In genomic region chr1:209705033-209705589, GRCh38 we compare ENCODE assay signal across 21 cellular contexts. TPM values are rescaled to one million over a fixed set of nuclear protein-coding genes. Genes with fewer than 3 reads are reported as not detected.
DNase-seq lines count a peak whose midpoint lies in the region; ATAC-seq and TF ChIP-seq lines count a peak whose summit lies in the region.
"Had no signal": no experiment of that assay in that cellular context is flagged by ENCODE, and none has a peak within 500 bp of the region (broad histone marks: within the 10 kb centered on the region; RNA-seq: fewer than 3 reads in every experiment).

No MANE protein-coding gene starts in this region.

- peaks cover 57% of the 10 kb centered on the region for H3K4me1 Mint-ChIP-seq in stimulated activated naive CD8-positive, alpha-beta T cell treated with anti-CD3 and anti-CD28 coated beads, Interleukin-15, Interleukin-2, amounts not matched to agents 100 ng/mL and 50 ng/mL, for 24 hours (ENCODE audit: low read depth)

- no peaks in the 10 kb centered on the region for H3K27me3 ChIP-seq in aorta (ENCODE audit: control insufficient read depth in 1 of 2, insufficient read depth in 2 of 2, low read length in 1 of 2)
- H3K27me3 ChIP-seq: sigmoid colon had no signal

- ATAC-seq in stimulated activated naive CD8-positive, alpha-beta T cell treated with anti-CD3 and anti-CD28 coated beads, Interleukin-15, Interleukin-2, amounts not matched to agents 100 U/mL and 50 U/mL, for 24 hours = no peak
- peak; percentile 20 for ATAC-seq in omental fat pad (ENCODE audit: low FRiP score)
- peak; percentile 71 for ATAC-seq in aorta (ENCODE audit: low FRiP score)

- peaks cover 4% of the 10 kb centered on the region for H3K9me3 Mint-ChIP-seq in stimulated activated naive CD8-positive, alpha-beta T cell treated with anti-CD3 and anti-CD28 coated beads, Interleukin-15, Interleukin-2, amounts not matched to agents 100 ng/mL and 50 ng/mL, for 24 hours

- peaks cover 8% of the 10 kb centered on the region for H3K36me3 Mint-ChIP-seq in stimulated activated naive CD8-positive, alpha-beta T cell treated with anti-CD3 and anti-CD28 coated beads, Interleukin-15, Interleukin-2, amounts not matched to agents 100 ng/mL and 50 ng/mL, for 24 hours (ENCODE audit: low read depth)

- intact Hi-C loops in aorta (cut with DNase I) = no loop called here

- peak overlapping the region; percentile 47 for H3K27ac Mint-ChIP-seq in stimulated activated naive CD8-positive, alpha-beta T cell treated with anti-CD3 and anti-CD28 coated beads, Interleukin-15, Interleukin-2, amounts not matched to agents 100 ng/mL and 50 ng/mL, for 24 hours

- no peak for DNase-seq in stimulated activated naive CD8-positive, alpha-beta T cell treated with anti-CD3 and anti-CD28 coated beads, Interleukin-15, Interleukin-2, amounts not matched to agents 100 U/mL and 50 U/mL, for 24 hours
- DNase-seq in fibroblast of villous mesenchyme (ENCODE audit: low read depth) = peak; percentile 47
- DNase-seq in omental fat pad (ENCODE audit: low spot score) = no peak
- DNase-seq in aorta = no peak
- no peak for DNase-seq in DMS53 treated with DMSO at 0.1 percent for 48 hours (lab: John Stamatoyannopoulos, UW; ENCODE audit: unreplicated experiment)
- DNase-seq in HPDE6-E6E7 (ENCODE audit: extremely low spot score) = no peak
- DNase-seq in putamen (ENCODE audit: low spot score) = no peak
- DNase-seq: central memory CD4-positive, alpha-beta T cell; COR-L47; effector CD8-positive, alpha-beta T cell; NCI-H1105 treated with DMSO at 0.1 percent for 48 hours; NCI-H774; stimulated activated CD4-positive, alpha-beta T cell treated with anti-CD3 and anti-CD28 coated beads, Interleukin-1b, Interleukin-23, amount 100 ng/mL, for 48 hours; T1000 had no signal

- H3K4me1 ChIP-seq in aorta (ENCODE audit: control insufficient read depth in 1 of 2, insufficient read depth in 2 of 2, low read length in 2 of 2) = no peaks in the 10 kb centered on the region
- H3K4me1 ChIP-seq: sigmoid colon had no signal

- H3K4me3 ChIP-seq in fibroblast of villous mesenchyme (ENCODE audit: low read depth, low read length) (peak overlapping the region; percentile 4), aorta (ENCODE audit: low read length in 2 of 2) (no peak overlapping the region)
- H3K4me3 ChIP-seq: sigmoid colon had no signal

- H3K4me3 Mint-ChIP-seq in stimulated activated naive CD8-positive, alpha-beta T cell treated with anti-CD3 and anti-CD28 coated beads, Interleukin-15, Interleukin-2, amounts not matched to agents 100 ng/mL and 50 ng/mL, for 24 hours = no peak overlapping the region

- no peaks in the 10 kb centered on the region for H3K36me3 ChIP-seq in aorta (ENCODE audit: control insufficient read depth in 1 of 2, insufficient read depth in 2 of 2, low read length in 1 of 2)
- H3K36me3 ChIP-seq: neutrophil, sigmoid colon had no signal

- TF ChIP-seq CTCF in fibroblast of villous mesenchyme (IDR thresholded peaks at IDR 0.05; ENCODE audit: insufficient read depth, low read depth, low read length) = no peak
- TF ChIP-seq CTCF in omental fat pad (IDR thresholded peaks at IDR 0.05) = no peak

- no peak overlapping the region for H3K27ac ChIP-seq in aorta (ENCODE audit: low read depth in 1 of 2, low read length in 2 of 2)
- H3K27ac ChIP-seq: neutrophil had no signal

- 45 to 54% methylated on average over 2 of the region's 2 CpGs for whole genome bisulfite sequencing in aorta, 2 donors

- peaks cover 6% of the 10 kb centered on the region for H3K27me3 Mint-ChIP-seq in stimulated activated naive CD8-positive, alpha-beta T cell treated with anti-CD3 and anti-CD28 coated beads, Interleukin-15, Interleukin-2, amounts not matched to agents 100 ng/mL and 50 ng/mL, for 24 hours

- H3K9me3 ChIP-seq in aorta (ENCODE audit: control insufficient read depth, low read length) = no peaks in the 10 kb centered on the region
- H3K9me3 ChIP-seq: neutrophil, sigmoid colon had no signal

RNA-seq across cellular contexts. Expression of gene HSD11B1, which starts 0.5 kb away (rescaled TPM):
- total RNA-seq in fibroblast of villous mesenchyme (1.9 and 21.6 TPM in 2 replicates), omental fat pad (10 to 100 TPM; 12.8 to 47.3 (median 18.0) TPM), aorta (10 to 100 TPM; 13.9 to 21.5 TPM)
- 10 to 100 TPM in 1 of 2 donors, 1 to 10 TPM in 1; 3.0 to 10.2 TPM for polyA plus RNA-seq in aorta
- total RNA-seq: Daoy, LHCN-M2, SK-MEL-5 had no signal

RNA-seq across cellular contexts. Expression of gene G0S2, which starts 29.9 kb away (rescaled TPM):
- 4.8 and 52.2 TPM in 2 replicates for total RNA-seq in fibroblast of villous mesenchyme
- 1,000 to 10,000 TPM in 3 of 4 donors, 100 to 1,000 TPM in 1; 423 to 6,912 (median 1,538) TPM for total RNA-seq in omental fat pad
- 10 to 100 TPM; 21.3 to 24.9 TPM for total RNA-seq in aorta
- polyA plus RNA-seq in aorta = 10 to 100 TPM; 16.3 to 20.3 TPM
- total RNA-seq: HT1080 had no signal

RNA-seq across cellular contexts. Expression of gene TRAF3IP3, which starts 50.7 kb away (rescaled TPM):
- total RNA-seq in fibroblast of villous mesenchyme (not detected in 2 replicates), omental fat pad (1 to 10 TPM; 2.5 to 9.0 (median 3.6) TPM), aorta (1 to 10 TPM; 4.3 to 9.0 TPM)
- 1 to 10 TPM in 1 of 2 donors, under 1 TPM in 1; 0.88 to 1.1 TPM for polyA plus RNA-seq in aorta
- total RNA-seq: Daoy, HT1080, LHCN-M2 had no signal

RNA-seq across cellular contexts. Expression of gene LAMB3, which starts 52.9 kb away (rescaled TPM):
- 3.9 and 14.2 TPM in 2 replicates for total RNA-seq in fibroblast of villous mesenchyme
- 10 to 100 TPM in 1 of 4 donors, 1 to 10 TPM in 3; 2.5 to 69.9 (median 6.3) TPM for total RNA-seq in omental fat pad
- total RNA-seq in aorta = 1 to 10 TPM in 1 of 2 donors, under 1 TPM in 1; 0.84 to 3.9 TPM
- 1 to 10 TPM; 5.2 to 5.4 TPM for polyA plus RNA-seq in aorta
